Comparison of ENCODE assay signal across 19 cellular contexts in genomic region chr2:15230599-15231192, GRCh38.
"Had no signal": no experiment of that assay in that cellular context is flagged by ENCODE, and none has a peak within 500 bp of the region (broad histone marks: within the 10 kb centered on the region; RNA-seq: fewer than 3 reads in every experiment).

No MANE protein-coding gene starts in this region.

- H3K27me3 Mint-ChIP-seq: naive thymus-derived CD8-positive, alpha-beta T cell; type B pancreatic cell had no signal

- H3K9me3 Mint-ChIP-seq: type B pancreatic cell had no signal

- H3K27ac ChIP-seq: coronary artery, heart left ventricle, right atrium auricular region, suprapubic skin, thyroid gland, vagina had no signal

- H3K4me3 Mint-ChIP-seq: naive thymus-derived CD8-positive, alpha-beta T cell; type B pancreatic cell had no signal

- H3K27me3 ChIP-seq: heart left ventricle, right atrium auricular region, suprapubic skin, thyroid gland, vagina had no signal

- ATAC-seq: esophagus mucosa; heart left ventricle; mucosa of descending colon; naive thymus-derived CD8-positive, alpha-beta T cell; stimulated activated naive CD8-positive, alpha-beta T cell treated with anti-CD3 and anti-CD28 coated beads, Interleukin-15, Interleukin-2, amounts not matched to agents 100 U/mL and 50 U/mL, for 24 hours had no signal

- H3K27ac Mint-ChIP-seq: type B pancreatic cell had no signal

- DNase-seq: effector CD4-positive, alpha-beta T cell; heart left ventricle; hippocampal formation; kidney glomerular epithelial cell; mammary epithelial cell; mucosa of descending colon; naive thymus-derived CD8-positive, alpha-beta T cell; small intestine; stimulated activated CD4-positive, alpha-beta T cell treated with anti-CD3 and anti-CD28 coated beads, Interleukin-2, amount 100 ng/mL, for 48 hours; stimulated activated naive CD8-positive, alpha-beta T cell treated with anti-CD3 and anti-CD28 coated beads, Interleukin-15, Interleukin-2, amounts not matched to agents 100 U/mL and 50 U/mL, for 24 hours; thyroid gland had no signal

- H3K4me3 ChIP-seq: coronary artery, heart left ventricle, mucosa of descending colon, right atrium auricular region, suprapubic skin, thyroid gland, vagina had no signal

- H3K4me1 ChIP-seq: heart left ventricle, right atrium auricular region, suprapubic skin, thyroid gland, vagina had no signal

- FAIRE-seq: frontal cortex, islet of Langerhans, small intestine had no signal

- H3K9me3 ChIP-seq: mucosa of descending colon, right atrium auricular region, suprapubic skin, thyroid gland, vagina had no signal

- H3K36me3 ChIP-seq: thyroid gland, vagina had no signal
